In genomic region chr6:36577298-36577697, GRCh38 we compare ENCODE assay signal across 12 cellular contexts. TPM values are rescaled to one million over a fixed set of nuclear protein-coding genes. Genes with fewer than 3 reads are reported as not detected.
A peak's percentile ranks its signal among the peaks of the same experiment; 100 is the strongest.
DNase-seq lines count a peak whose midpoint lies in the region; ATAC-seq and TF ChIP-seq lines count a peak whose summit lies in the region.
"Had no signal": no experiment of that assay in that cellular context is flagged by ENCODE, and none has a peak within 500 bp of the region (broad histone marks: within the 10 kb centered on the region; RNA-seq: fewer than 3 reads in every experiment).

No MANE protein-coding gene starts in this region.

- H3K4me1 ChIP-seq in breast epithelium, result peaks cover 0 to 22% of the 10 kb centered on the region in 2 donors
- H3K4me1 ChIP-seq in lung (ENCODE audit: control insufficient read depth in 2 of 2, insufficient read depth in 2 of 2, low read length in 2 of 2), result no peaks in the 10 kb centered on the region

- peak; percentile 94 for DNase-seq in ACHN
- peak; percentile 94 for DNase-seq in LoVo (ENCODE audit: low spot score)
- DNase-seq in breast epithelium (ENCODE audit: low spot score in 2 of 2), result peak in 1 of 2 donors; percentile 73
- DNase-seq in lung (ENCODE audit: low spot score), result no peak
- no peak for DNase-seq in amniotic stem cell (lab: John Stamatoyannopoulos, UW)
- no peak for DNase-seq in HuH-7 (ENCODE audit: low spot score)
- DNase-seq: NK-92 treated with Interleukin-12 subunit alpha and Interleukin-12 subunit beta, amount 100 ng/mL, for 24 hours; stimulated activated CD8-positive, alpha-beta memory T cell treated with anti-CD3 and anti-CD28 coated beads, Interleukin-4, amount 100 ng/mL, for 48 hours had no signal

- no peaks in the 10 kb centered on the region for H3K27me3 ChIP-seq in breast epithelium
- no peaks in the 10 kb centered on the region for H3K27me3 ChIP-seq in lung (ENCODE audit: control insufficient read depth, insufficient read depth)
- H3K27me3 ChIP-seq: BLaER1 treated with 17β-estradiol and CSF1 and Interleukin-3, amounts not matched to agents 10 nM and 100 nM had no signal

- no peaks in the 10 kb centered on the region for H3K36me3 ChIP-seq in breast epithelium
- H3K36me3 ChIP-seq in lung (ENCODE audit: control insufficient read depth in 2 of 2, insufficient read depth in 2 of 2, low read length in 2 of 2), result no peaks in the 10 kb centered on the region
- H3K36me3 ChIP-seq: BLaER1 treated with 17β-estradiol and CSF1 and Interleukin-3, amounts not matched to agents 10 nM and 100 nM had no signal

- H3K9me3 ChIP-seq in breast epithelium, result no peaks in the 10 kb centered on the region
- H3K9me3 ChIP-seq in lung (ENCODE audit: control insufficient read depth in 2 of 2, insufficient read depth in 1 of 2, low read length in 1 of 2), result no peaks in the 10 kb centered on the region

- H3K27ac ChIP-seq in breast epithelium (peak overlapping the region; percentile 87 to 95), lung (ENCODE audit: low read depth in 1 of 2, low read length in 1 of 2) (no peak overlapping the region)
- H3K27ac ChIP-seq: KMS-11 had no signal

- in situ Hi-C loops in ACHN (cut with HindIII; ENCODE audit: low pct_ligation_motif_present, low pct_unique_long_range_greater_than_20kb, low sequenced_read_pairs), result no loop called here

- TF ChIP-seq CTCF in breast epithelium (IDR thresholded peaks at IDR 0.05), result no peak
- no peak for TF ChIP-seq CTCF in lung (IDR thresholded peaks at IDR 0.05; ENCODE audit: control extremely low read depth, extremely low read depth)

- intact Hi-C loops in breast epithelium (cut with DNase I; ENCODE audit: low total_unique reads), result no loop called here

- peak; percentile 34 for ATAC-seq in lung (ENCODE audit: insufficient read depth, low FRiP score)
- ATAC-seq in GM19452 (IDR thresholded peaks at IDR 0.05; ENCODE audit: unreplicated experiment), result no peak
- no peak for ATAC-seq in HG03097 (IDR thresholded peaks at IDR 0.05; ENCODE audit: low FRiP score, unreplicated experiment)

- no peak for TF ChIP-seq POLR2A in breast epithelium (IDR thresholded peaks at IDR 0.05)

- 36 to 69% methylated on average over 2 of the region's 2 CpGs for WGBS in lung, 2 donors

- H3K4me3 ChIP-seq in breast epithelium (no peak overlapping the region), lung (no peak overlapping the region)
- H3K4me3 ChIP-seq: BLaER1 treated with 17β-estradiol and CSF1 and Interleukin-3, amounts not matched to agents 10 nM and 100 nM had no signal

RNA-seq across cellular contexts. Expression of gene SRSF3, which starts 16.9 kb away (rescaled TPM):
- total RNA-seq in breast epithelium, result 100 to 1,000 TPM; 163 to 425 (median 276) TPM
- 100 to 1,000 TPM; 211 to 262 TPM for total RNA-seq in lung
- 100 to 1,000 TPM; 145 to 267 TPM for polyA plus RNA-seq in lung

RNA-seq across cellular contexts. Expression of gene STK38, which starts 30.0 kb away (rescaled TPM):
- total RNA-seq in breast epithelium (10 to 100 TPM; 27.5 to 39.4 (median 31.4) TPM), lung (10 to 100 TPM; 23.2 to 36.1 TPM)
- polyA plus RNA-seq in lung, result 10 to 100 TPM; 16.7 to 22.4 TPM

Comparison
In these comparisons a context has a peak if more than half of its experiments do, and no peak if none do; other contexts are left out.
1. DNase-seq: peak in ACHN (single experiment) and LoVo (single experiment); none in lung (single experiment), amniotic stem cell (single experiment) and HuH-7 (single experiment).
2. H3K27ac ChIP-seq: peak in breast epithelium (2 of 2); none in lung (0 of 2).